In the genomic region with DNA sequence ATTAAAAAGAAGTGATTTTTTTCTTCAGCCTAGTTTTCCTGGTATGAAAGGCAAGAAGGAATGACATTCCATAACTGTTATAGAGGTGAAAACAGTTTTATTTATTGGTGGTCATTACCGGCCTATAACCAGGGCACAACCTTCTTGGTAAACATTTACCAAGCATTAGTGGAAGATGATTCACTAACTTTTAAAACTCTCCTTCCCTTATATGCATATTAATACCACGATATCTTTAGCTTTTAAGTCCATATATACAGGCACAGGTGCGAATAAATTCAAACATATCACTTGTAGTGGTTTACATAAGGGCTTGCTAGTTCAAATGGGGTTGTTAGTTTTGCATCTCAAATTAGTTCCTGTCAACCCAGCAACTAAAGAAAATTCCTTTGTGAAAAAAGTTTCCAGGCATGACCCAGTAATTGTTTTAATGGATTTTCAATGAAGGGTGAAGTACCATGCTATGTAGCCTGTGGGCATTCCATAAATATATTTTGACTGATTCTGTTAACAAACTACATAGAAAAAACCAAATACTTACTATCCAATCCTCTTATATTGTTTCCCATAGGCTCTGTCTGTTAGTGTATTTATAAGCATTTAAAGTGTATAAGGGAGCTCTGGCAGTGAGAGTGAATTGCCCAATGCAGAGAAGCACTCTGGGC, we compare ENCODE assay signal across 28 cellular contexts. TPM values are rescaled to one million over a fixed set of nuclear protein-coding genes. Genes with fewer than 3 reads are reported as not detected.
A peak's percentile ranks its signal among the peaks of the same experiment; 100 is the strongest.
DNase-seq lines count a peak whose midpoint lies in the region; ATAC-seq, FAIRE-seq and TF ChIP-seq lines count a peak whose summit lies in the region.
"Had no signal": no experiment of that assay in that cellular context is flagged by ENCODE, and none has a peak within 500 bp of the region (broad histone marks: within the 10 kb centered on the region; RNA-seq: fewer than 3 reads in every experiment).

No MANE protein-coding gene starts in this region.

- H3K27me3 ChIP-seq in PC-3 (ENCODE audit: low read length) (peaks cover 10% of the 10 kb centered on the region), small intestine (ENCODE audit: control insufficient read depth in 2 of 2, insufficient read depth in 2 of 2, low read length in 2 of 2) (peaks cover 6 to 8% of the 10 kb centered on the region in 2 donors), Karpas-422 (ENCODE audit: low read length) (no peaks in the 10 kb centered on the region)

- H4K20me1 ChIP-seq in PC-3 (ENCODE audit: low read length), result no peaks in the 10 kb centered on the region
- no peaks in the 10 kb centered on the region for H4K20me1 ChIP-seq in Karpas-422 (ENCODE audit: insufficient read depth, low read depth, low read length)

- DNase-seq in HT-29 (ENCODE audit: low spot score) (peak; percentile 67), PC-3 (peak; percentile 91), left colon (no peak), small intestine (peak; percentile 34), Karpas-422 (no peak), NCI-H1436 treated with DMSO at 0.1 percent for 48 hours (lab: John Stamatoyannopoulos, UW) (no peak)
- DNase-seq: Calu3; CD8-positive, alpha-beta memory T cell; DMS153; HFFc6; IMR-90; KG1; NCI-H1048; NCI-H1417; NCI-H1694 treated with DMSO at 0.1 percent for 48 hours; NCI-H2081 treated with DMSO at 0.1 percent for 48 hours; NCI-H2171; NCI-H226; NCI-H510A; NCI-H748 treated with DMSO at 0.1 percent for 48 hours; Right ventricle myocardium superior; RPMI8226 had no signal

- no peaks in the 10 kb centered on the region for H3K9me2 ChIP-seq in PC-3 (replicated peaks; ENCODE audit: low read length)
- H3K9me2 ChIP-seq in Karpas-422 (replicated peaks; ENCODE audit: insufficient read depth, low read length), result no peaks in the 10 kb centered on the region

- CTCF ChIA-PET in PC-3 (lab: Charles Lee), result interaction anchor here (0.6 to 0.9 kb wide), 2 partner anchors 65 to 1500 kb away, joined by 3 read pairs; no protein-coding TSS in a partner anchor

- no peaks in the 10 kb centered on the region for H3K79me2 ChIP-seq in PC-3 (ENCODE audit: low read length)
- no peaks in the 10 kb centered on the region for H3K79me2 ChIP-seq in Karpas-422 (ENCODE audit: low read length)

- peak overlapping the region; percentile 3; the same call in 1 of the 2 replicates for H3K9ac ChIP-seq in PC-3 (ENCODE audit: low read length)
- no peak overlapping the region for H3K9ac ChIP-seq in Karpas-422 (ENCODE audit: low read length)

- TF ChIP-seq CTCF in PC-3 (conservative IDR thresholded peaks at IDR 0.05; ENCODE audit: low read depth, low read length), result no peak

- intact Hi-C loops in PC-3 (cut with micrococcal nuclease), result loop anchor here (1.0 kb wide), 1 partner anchor 64 kb away; no protein-coding TSS in a partner anchor
- intact Hi-C loops in left colon (cut with DNase I, micrococcal nuclease), result loop anchor here in 1 of 2 donors (10.0 kb wide), 2 partner anchors 70 to 170 kb away; partner anchors contain the start of gene ESAM

- H3K36me3 ChIP-seq in PC-3 (ENCODE audit: low read depth, low read length) (no peaks in the 10 kb centered on the region), small intestine (ENCODE audit: control insufficient read depth in 2 of 2, insufficient read depth in 2 of 2, low read length in 2 of 2) (no peaks in the 10 kb centered on the region), Karpas-422 (ENCODE audit: insufficient read depth, low read length) (no peaks in the 10 kb centered on the region)
- H3K36me3 ChIP-seq: HAP-1 had no signal

- H3K4me3 ChIP-seq in PC-3 (ENCODE audit: low read length), result peak overlapping the region; percentile 20
- H3K4me3 ChIP-seq in small intestine (ENCODE audit: low read depth in 1 of 2, low read length in 2 of 2), result no peak overlapping the region
- H3K4me3 ChIP-seq in Karpas-422 (ENCODE audit: low read length), result no peak overlapping the region
- H3K4me3 ChIP-seq: A549, GM23338, HAP-1 had no signal

- no peaks in the 10 kb centered on the region for H3F3A ChIP-seq in PC-3 (ENCODE audit: low read length, unreplicated experiment)

- WGBS in small intestine, 3 donors, result 34 to 64% (median 54%) methylated on average over 3 of the region's 3 CpGs

- ATAC-seq in PC-3, result peak; percentile 58
- ATAC-seq in left colon, result peak; percentile 68
- no peak for ATAC-seq in GM21381 (IDR thresholded peaks at IDR 0.05; ENCODE audit: unreplicated experiment)
- ATAC-seq: A549, GM23338 had no signal

- no peak overlapping the region for H2AFZ ChIP-seq in PC-3 (ENCODE audit: low read length)
- H2AFZ ChIP-seq in Karpas-422 (ENCODE audit: low read length), result no peak overlapping the region
- H2AFZ ChIP-seq: GM23338 had no signal

- H3K4me2 ChIP-seq in PC-3 (ENCODE audit: low read length) (peak overlapping the region; percentile 76), Karpas-422 (ENCODE audit: low read depth, low read length, poor library complexity, severe bottlenecking) (no peak overlapping the region)
- H3K4me2 ChIP-seq: A549, GM23338 had no signal

- FAIRE-seq in small intestine (lab: Jason Lieb, UNC), result no peak
- FAIRE-seq: A549, G401.6 had no signal

- H3K27ac ChIP-seq in PC-3 (ENCODE audit: low read length), result peak overlapping the region; percentile 78
- H3K27ac ChIP-seq in small intestine (ENCODE audit: low read depth in 1 of 2, low read length in 1 of 2), result no peak overlapping the region
- H3K27ac ChIP-seq in Karpas-422 (ENCODE audit: low read length), result no peak overlapping the region
- H3K27ac ChIP-seq: A549, C4-2B had no signal

- H3K4me1 ChIP-seq in PC-3 (ENCODE audit: insufficient read depth, low read length) (peaks cover 55% of the 10 kb centered on the region), small intestine (ENCODE audit: control insufficient read depth in 2 of 2, insufficient read depth in 1 of 2, low read depth in 1 of 2, low read length in 1 of 2) (no peaks in the 10 kb centered on the region), Karpas-422 (ENCODE audit: low read length) (peaks cover 3% of the 10 kb centered on the region; the same call in 1 of the 2 replicates)

- TSS peak; percentile 76 for BruUV-seq in PC-3 (replicated peaks; lab: Mats Ljungman, UMichigan)

- POLR2A ChIA-PET in PC-3 (lab: Charles Lee; ENCODE audit: unreplicated experiment), result interaction anchor here (0.7 kb wide), 1 partner anchor 95 kb away, joined by 6 read pairs; the partner anchor contains the start of gene NRGN

- H3K9me3 ChIP-seq in PC-3 (ENCODE audit: low read length) (no peaks in the 10 kb centered on the region), small intestine (ENCODE audit: control insufficient read depth, low read depth) (no peaks in the 10 kb centered on the region), Karpas-422 (ENCODE audit: low read length) (no peaks in the 10 kb centered on the region)
- H3K9me3 ChIP-seq: A549, HAP-1 had no signal

RNA-seq across cellular contexts. Expression of gene ROBO3, which starts 30.6 kb away (rescaled TPM):
- total RNA-seq in HT-29 (2014; rRNA removed; shearing (Covaris generic)), result 3.8 and 5.5 TPM in 2 replicates
- total RNA-seq in PC-3 (2014; rRNA removed), result 18.5 and 26.6 TPM in 2 replicates
- 10 to 100 TPM in 1 of 2 donors, 1 to 10 TPM in 1; 9.2 to 12.0 TPM for total RNA-seq in left colon
- 10 to 100 TPM in 2 of 3 donors, 1 to 10 TPM in 1; 4.5 to 11.6 (median 11.2) TPM for polyA plus RNA-seq in small intestine
- 6.6 and 13.8 TPM in 2 replicates for total RNA-seq in Karpas-422 (2014; rRNA removed; shearing (Covaris generic); ENCODE audit: low replicate concordance)

RNA-seq across cellular contexts. Expression of gene MSANTD2, which starts 34.5 kb away (rescaled TPM):
- total RNA-seq in HT-29 (2014; rRNA removed; shearing (Covaris generic)), result 24.2 and 27.5 TPM in 2 replicates
- 29.5 and 32.6 TPM in 2 replicates for total RNA-seq in PC-3 (2014; rRNA removed)
- 1 to 10 TPM; 7.3 to 9.0 TPM for total RNA-seq in left colon
- polyA plus RNA-seq in small intestine, result 1 to 10 TPM; 4.4 to 6.5 (median 6.2) TPM
- total RNA-seq in Karpas-422 (2014; rRNA removed; shearing (Covaris generic); ENCODE audit: low replicate concordance), result 5.2 and 7.6 TPM in 2 replicates

Comparison
In these comparisons a context has a peak if more than half of its experiments do, and no peak if none do; other contexts are left out.
1. DNase-seq: peak in HT-29 (single experiment), PC-3 (single experiment) and small intestine (single experiment); none in left colon (0 of 2), Karpas-422 (single experiment) and NCI-H1436 treated with DMSO at 0.1 percent for 48 hours (single experiment).